ENCODE assay signal across 26 cellular contexts in genomic region chr6:82778985-82779384, GRCh38.
"Had no signal": no experiment of that assay in that cellular context is flagged by ENCODE, and none has a peak within 500 bp of the region (broad histone marks: within the 10 kb centered on the region; RNA-seq: fewer than 3 reads in every experiment).

No MANE protein-coding gene starts in this region.

- H3K4me3 Mint-ChIP-seq: mesothelial cell of epicardium; naive B cell; natural killer cell treated with Interleukin-12 subunit alpha and Interleukin-12 subunit beta and Interleukin-15 and Interleukin-18, amount 100 ng/mL, for 72 hours; stimulated activated naive B cell treated with anti-CD40 and anti-IgM and Interleukin-4, amounts not matched to agents 10 μg/mL and 1 μg/mL and 100 μg/mL, for 72 hours had no signal

- H3K4me1 ChIP-seq: heart right ventricle, left ventricle myocardium inferior, prostate gland, stomach, suprapubic skin, tibial artery, upper lobe of right lung had no signal

- H3K27ac ChIP-seq: heart right ventricle, hepatocyte, left ventricle myocardium inferior, ovary, prostate gland, stomach, suprapubic skin, thoracic aorta, tibial artery, upper lobe of right lung had no signal

- H3K27ac Mint-ChIP-seq: mesothelial cell of epicardium; naive B cell; natural killer cell treated with Interleukin-12 subunit alpha and Interleukin-12 subunit beta and Interleukin-15 and Interleukin-18, amount 100 ng/mL, for 72 hours; stimulated activated naive B cell treated with anti-CD40 and anti-IgM and Interleukin-4, amounts not matched to agents 10 μg/mL and 1 μg/mL and 100 μg/mL, for 72 hours had no signal

- H2AFZ ChIP-seq: hepatocyte had no signal

- ATAC-seq: heart right ventricle; natural killer cell treated with Interleukin-12 subunit alpha and Interleukin-12 subunit beta and Interleukin-15 and Interleukin-18, amount 100 ng/mL, for 72 hours; right cardiac atrium; sciatic nerve; stimulated activated naive B cell treated with anti-CD40 and anti-IgM and Interleukin-4, amounts not matched to agents 10 μg/mL and 1 μg/mL and 100 μg/mL, for 72 hours; stimulated activated naive CD8-positive, alpha-beta T cell treated with anti-CD3 and anti-CD28 coated beads, Interleukin-15, Interleukin-2, amounts not matched to agents 100 U/mL and 50 U/mL, for 24 hours; upper lobe of right lung had no signal

- H3K27me3 ChIP-seq: heart right ventricle, hepatocyte, ovary, stomach, suprapubic skin, tibial artery, upper lobe of right lung had no signal

- H3K4me1 Mint-ChIP-seq: mesothelial cell of epicardium; naive B cell; stimulated activated naive B cell treated with anti-CD40 and anti-IgM and Interleukin-4, amounts not matched to agents 10 μg/mL and 1 μg/mL and 100 μg/mL, for 72 hours had no signal

- DNase-seq: heart right ventricle; islet precursor cell; left ventricle myocardium inferior; mesendoderm; naive B cell; ovary; right cardiac atrium; small intestine; stimulated activated CD4-positive, alpha-beta T cell treated with anti-CD3 and anti-CD28 coated beads, Interleukin-1b, Interleukin-23, amount 100 ng/mL, for 48 hours; stimulated activated CD4-positive, alpha-beta T cell treated with anti-CD3 and anti-CD28 coated beads, Interleukin-2, amount 100 ng/mL, for 48 hours; stimulated activated CD4-positive, alpha-beta T cell treated with anti-CD3 and anti-CD28 coated beads, Interleukin-4, amount 100 ng/mL, for 4 hours; stimulated activated CD8-positive, alpha-beta memory T cell treated with anti-CD3 and anti-CD28 coated beads, Interleukin-4, amount 100 ng/mL, for 48 hours; stimulated activated naive B cell treated with anti-CD40 and anti-IgM and Interleukin-4, amounts not matched to agents 10 μg/mL and 1 μg/mL and 100 μg/mL, for 72 hours; stimulated activated naive CD8-positive, alpha-beta T cell treated with anti-CD3 and anti-CD28 coated beads, Interleukin-15, Interleukin-2, amounts not matched to agents 100 U/mL and 50 U/mL, for 24 hours; stomach; tibial artery; trophoblast cell; upper lobe of right lung had no signal

- H3K4me2 ChIP-seq: hepatocyte had no signal

- H3K4me3 ChIP-seq: heart right ventricle, hepatocyte, left ventricle myocardium inferior, lung, ovary, prostate gland, stomach, suprapubic skin, thoracic aorta, tibial artery, upper lobe of right lung had no signal

- H3K36me3 Mint-ChIP-seq: mesothelial cell of epicardium; naive B cell; natural killer cell treated with Interleukin-12 subunit alpha and Interleukin-12 subunit beta and Interleukin-15 and Interleukin-18, amount 100 ng/mL, for 72 hours; stimulated activated naive B cell treated with anti-CD40 and anti-IgM and Interleukin-4, amounts not matched to agents 10 μg/mL and 1 μg/mL and 100 μg/mL, for 72 hours had no signal

- H3K9me3 ChIP-seq: heart right ventricle, left ventricle myocardium inferior, ovary, prostate gland, stomach, suprapubic skin, thoracic aorta, tibial artery, upper lobe of right lung had no signal

- H3K9me3 Mint-ChIP-seq: mesothelial cell of epicardium; stimulated activated naive B cell treated with anti-CD40 and anti-IgM and Interleukin-4, amounts not matched to agents 10 μg/mL and 1 μg/mL and 100 μg/mL, for 72 hours had no signal

- H3K36me3 ChIP-seq: heart right ventricle, left ventricle myocardium inferior, ovary, prostate gland, stomach, suprapubic skin, thoracic aorta, tibial artery, upper lobe of right lung had no signal

- H3K79me2 ChIP-seq: hepatocyte had no signal

- H3K27me3 Mint-ChIP-seq: naive B cell; natural killer cell treated with Interleukin-12 subunit alpha and Interleukin-12 subunit beta and Interleukin-15 and Interleukin-18, amount 100 ng/mL, for 72 hours; stimulated activated naive B cell treated with anti-CD40 and anti-IgM and Interleukin-4, amounts not matched to agents 10 μg/mL and 1 μg/mL and 100 μg/mL, for 72 hours had no signal
